ENCODE assay signal across 4 cellular contexts in the genomic region with DNA sequence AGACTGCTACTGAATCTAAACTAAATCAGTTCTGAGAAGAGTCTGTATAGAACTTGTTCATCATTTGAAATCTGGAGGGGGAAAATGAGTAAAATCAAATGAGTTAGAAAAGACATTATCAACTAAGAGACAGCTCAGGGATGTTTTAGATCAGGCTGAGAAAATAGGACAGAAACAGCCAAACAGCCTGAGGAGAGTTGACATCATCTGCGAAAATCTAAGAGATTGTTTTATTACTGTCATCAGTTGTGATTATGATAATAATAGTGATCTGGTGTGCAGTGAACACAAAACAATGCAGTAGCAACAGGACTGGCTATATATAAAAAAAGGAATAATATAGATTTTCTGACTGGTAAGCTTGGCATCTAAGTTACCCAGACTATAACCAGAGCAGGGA.
TF ChIP-seq lines count a peak whose summit lies in the region.

No MANE protein-coding gene starts in this region.

TF ChIP-seq in SK-N-SH, 30 proteins besides CTCF, POLR2A, EP300 and RAD21:
- TF ChIP-seq RCOR1 (IDR thresholded peaks at IDR 0.05; ENCODE audit: low read length): peak; percentile 84; the same call in 1 of the 2 replicates
- TF ChIP-seq ELF1 (IDR thresholded peaks at IDR 0.05): no peak
- TF ChIP-seq CHD2 (IDR thresholded peaks at IDR 0.05; ENCODE audit: low read length, partially characterized antibody): peak; percentile 58
- TF ChIP-seq ZBTB33 (IDR thresholded peaks at IDR 0.05; ENCODE audit: borderline replicate concordance, low read depth): no peak
- peak; percentile 57 for TF ChIP-seq GATA2 (CRISPR knock-in tag; IDR thresholded peaks at IDR 0.05)
- peak; percentile 17; the same call in 1 of the 2 replicates for TF ChIP-seq TCF12 (IDR thresholded peaks at IDR 0.05)

TF ChIP-seq in SK-N-SH treated with all-trans-retinoic acid at 6 μM for 48 hours, 23 proteins besides CTCF, POLR2A, EP300 and RAD21 (continues in another document):
- no peak for TF ChIP-seq BACH2 (CRISPR knock-in tag; IDR thresholded peaks at IDR 0.05; ENCODE audit: borderline replicate concordance)
- no peak for TF ChIP-seq TOX (CRISPR knock-in tag; IDR thresholded peaks at IDR 0.05; ENCODE audit: borderline replicate concordance)
- no peak for TF ChIP-seq RARB (CRISPR knock-in tag; IDR thresholded peaks at IDR 0.05)
- TF ChIP-seq OSR1 (CRISPR knock-in tag; IDR thresholded peaks at IDR 0.05): no peak
- TF ChIP-seq, protein P1, sequence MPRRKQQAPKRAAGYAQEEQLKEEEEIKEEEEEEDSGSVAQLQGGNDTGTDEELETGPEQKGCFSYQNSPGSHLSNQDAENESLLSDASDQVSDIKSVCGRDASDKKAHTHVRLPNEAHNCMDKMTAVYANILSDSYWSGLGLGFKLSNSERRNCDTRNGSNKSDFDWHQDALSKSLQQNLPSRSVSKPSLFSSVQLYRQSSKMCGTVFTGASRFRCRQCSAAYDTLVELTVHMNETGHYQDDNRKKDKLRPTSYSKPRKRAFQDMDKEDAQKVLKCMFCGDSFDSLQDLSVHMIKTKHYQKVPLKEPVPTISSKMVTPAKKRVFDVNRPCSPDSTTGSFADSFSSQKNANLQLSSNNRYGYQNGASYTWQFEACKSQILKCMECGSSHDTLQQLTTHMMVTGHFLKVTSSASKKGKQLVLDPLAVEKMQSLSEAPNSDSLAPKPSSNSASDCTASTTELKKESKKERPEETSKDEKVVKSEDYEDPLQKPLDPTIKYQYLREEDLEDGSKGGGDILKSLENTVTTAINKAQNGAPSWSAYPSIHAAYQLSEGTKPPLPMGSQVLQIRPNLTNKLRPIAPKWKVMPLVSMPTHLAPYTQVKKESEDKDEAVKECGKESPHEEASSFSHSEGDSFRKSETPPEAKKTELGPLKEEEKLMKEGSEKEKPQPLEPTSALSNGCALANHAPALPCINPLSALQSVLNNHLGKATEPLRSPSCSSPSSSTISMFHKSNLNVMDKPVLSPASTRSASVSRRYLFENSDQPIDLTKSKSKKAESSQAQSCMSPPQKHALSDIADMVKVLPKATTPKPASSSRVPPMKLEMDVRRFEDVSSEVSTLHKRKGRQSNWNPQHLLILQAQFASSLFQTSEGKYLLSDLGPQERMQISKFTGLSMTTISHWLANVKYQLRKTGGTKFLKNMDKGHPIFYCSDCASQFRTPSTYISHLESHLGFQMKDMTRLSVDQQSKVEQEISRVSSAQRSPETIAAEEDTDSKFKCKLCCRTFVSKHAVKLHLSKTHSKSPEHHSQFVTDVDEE (CRISPR knock-in tag; IDR thresholded peaks at IDR 0.05): no peak
- no peak for TF ChIP-seq ARNTL (CRISPR knock-in tag; IDR thresholded peaks at IDR 0.05; ENCODE audit: borderline replicate concordance, low read depth)
- TF ChIP-seq CSRNP3 (CRISPR knock-in tag; IDR thresholded peaks at IDR 0.05): no peak
- TF ChIP-seq PPARA (CRISPR knock-in tag; IDR thresholded peaks at IDR 0.05; ENCODE audit: borderline replicate concordance): no peak
- TF ChIP-seq, protein P2, sequence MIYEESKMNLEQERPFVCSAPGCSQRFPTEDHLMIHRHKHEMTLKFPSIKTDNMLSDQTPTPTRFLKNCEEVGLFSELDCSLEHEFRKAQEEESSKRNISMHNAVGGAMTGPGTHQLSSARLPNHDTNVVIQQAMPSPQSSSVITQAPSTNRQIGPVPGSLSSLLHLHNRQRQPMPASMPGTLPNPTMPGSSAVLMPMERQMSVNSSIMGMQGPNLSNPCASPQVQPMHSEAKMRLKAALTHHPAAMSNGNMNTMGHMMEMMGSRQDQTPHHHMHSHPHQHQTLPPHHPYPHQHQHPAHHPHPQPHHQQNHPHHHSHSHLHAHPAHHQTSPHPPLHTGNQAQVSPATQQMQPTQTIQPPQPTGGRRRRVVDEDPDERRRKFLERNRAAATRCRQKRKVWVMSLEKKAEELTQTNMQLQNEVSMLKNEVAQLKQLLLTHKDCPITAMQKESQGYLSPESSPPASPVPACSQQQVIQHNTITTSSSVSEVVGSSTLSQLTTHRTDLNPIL (CRISPR knock-in tag; IDR thresholded peaks at IDR 0.05; ENCODE audit: low read depth): no peak
- TF ChIP-seq ZNF8 (CRISPR knock-in tag; IDR thresholded peaks at IDR 0.05): no peak
- TF ChIP-seq ZNF565 (CRISPR knock-in tag; conservative IDR thresholded peaks at IDR 0.05; ENCODE audit: low read depth): no peak
- TF ChIP-seq ZNF70 (CRISPR knock-in tag; IDR thresholded peaks at IDR 0.05): no peak
- TF ChIP-seq ZC3H10 (CRISPR knock-in tag; IDR thresholded peaks at IDR 0.05): no peak

TF ChIP-seq in H1, 55 proteins besides CTCF, POLR2A, EP300 and RAD21:
- TF ChIP-seq TEAD4 (IDR thresholded peaks at IDR 0.05; ENCODE audit: low read depth, low read length) (no peak), BCL11A (IDR thresholded peaks at IDR 0.05; ENCODE audit: low read depth in 2 of 2, low read length in 2 of 2) (no peak), POLR2AphosphoS5 (IDR thresholded peaks at IDR 0.05; ENCODE audit: low read depth, low read length) (no peak), JUN (IDR thresholded peaks at IDR 0.05; ENCODE audit: low read depth, low read length) (no peak), BACH1 (IDR thresholded peaks at IDR 0.05; ENCODE audit: low read length) (no peak), SIX5 (IDR thresholded peaks at IDR 0.05; ENCODE audit: low read depth, low read length) (no peak), CTBP2 (IDR thresholded peaks at IDR 0.05; ENCODE audit: borderline replicate concordance, insufficient read depth, insufficient read length, low read length) (no peak), YY1 (IDR thresholded peaks at IDR 0.05; ENCODE audit: low read depth, low read length) (no peak), SP1 (IDR thresholded peaks at IDR 0.05; ENCODE audit: low read depth, low read length) (no peak), BRCA1 (IDR thresholded peaks at IDR 0.05; ENCODE audit: low read depth, low read length) (no peak), CBX8 (IDR thresholded peaks at IDR 0.05; ENCODE audit: borderline replicate concordance, low read depth, low read length) (no peak)
- TF ChIP-seq, protein P3, sequence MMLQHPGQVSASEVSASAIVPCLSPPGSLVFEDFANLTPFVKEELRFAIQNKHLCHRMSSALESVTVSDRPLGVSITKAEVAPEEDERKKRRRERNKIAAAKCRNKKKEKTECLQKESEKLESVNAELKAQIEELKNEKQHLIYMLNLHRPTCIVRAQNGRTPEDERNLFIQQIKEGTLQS (IDR thresholded peaks at IDR 0.05; ENCODE audit: insufficient read depth, low read depth, low read length): no peak
- TF ChIP-seq, protein P4, sequence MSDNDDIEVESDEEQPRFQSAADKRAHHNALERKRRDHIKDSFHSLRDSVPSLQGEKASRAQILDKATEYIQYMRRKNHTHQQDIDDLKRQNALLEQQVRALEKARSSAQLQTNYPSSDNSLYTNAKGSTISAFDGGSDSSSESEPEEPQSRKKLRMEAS (IDR thresholded peaks at IDR 0.05): no peak

TF ChIP-seq in neural cell, 6 proteins besides CTCF, POLR2A, EP300 and RAD21:
- no peak for TF ChIP-seq MXI1 (conservative IDR thresholded peaks at IDR 0.05; ENCODE audit: poor library complexity, severe bottlenecking)
- TF ChIP-seq, protein P5, sequence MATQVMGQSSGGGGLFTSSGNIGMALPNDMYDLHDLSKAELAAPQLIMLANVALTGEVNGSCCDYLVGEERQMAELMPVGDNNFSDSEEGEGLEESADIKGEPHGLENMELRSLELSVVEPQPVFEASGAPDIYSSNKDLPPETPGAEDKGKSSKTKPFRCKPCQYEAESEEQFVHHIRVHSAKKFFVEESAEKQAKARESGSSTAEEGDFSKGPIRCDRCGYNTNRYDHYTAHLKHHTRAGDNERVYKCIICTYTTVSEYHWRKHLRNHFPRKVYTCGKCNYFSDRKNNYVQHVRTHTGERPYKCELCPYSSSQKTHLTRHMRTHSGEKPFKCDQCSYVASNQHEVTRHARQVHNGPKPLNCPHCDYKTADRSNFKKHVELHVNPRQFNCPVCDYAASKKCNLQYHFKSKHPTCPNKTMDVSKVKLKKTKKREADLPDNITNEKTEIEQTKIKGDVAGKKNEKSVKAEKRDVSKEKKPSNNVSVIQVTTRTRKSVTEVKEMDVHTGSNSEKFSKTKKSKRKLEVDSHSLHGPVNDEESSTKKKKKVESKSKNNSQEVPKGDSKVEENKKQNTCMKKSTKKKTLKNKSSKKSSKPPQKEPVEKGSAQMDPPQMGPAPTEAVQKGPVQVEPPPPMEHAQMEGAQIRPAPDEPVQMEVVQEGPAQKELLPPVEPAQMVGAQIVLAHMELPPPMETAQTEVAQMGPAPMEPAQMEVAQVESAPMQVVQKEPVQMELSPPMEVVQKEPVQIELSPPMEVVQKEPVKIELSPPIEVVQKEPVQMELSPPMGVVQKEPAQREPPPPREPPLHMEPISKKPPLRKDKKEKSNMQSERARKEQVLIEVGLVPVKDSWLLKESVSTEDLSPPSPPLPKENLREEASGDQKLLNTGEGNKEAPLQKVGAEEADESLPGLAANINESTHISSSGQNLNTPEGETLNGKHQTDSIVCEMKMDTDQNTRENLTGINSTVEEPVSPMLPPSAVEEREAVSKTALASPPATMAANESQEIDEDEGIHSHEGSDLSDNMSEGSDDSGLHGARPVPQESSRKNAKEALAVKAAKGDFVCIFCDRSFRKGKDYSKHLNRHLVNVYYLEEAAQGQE (IDR thresholded peaks at IDR 0.05; ENCODE audit: borderline replicate concordance): peak; percentile 11
TF ChIP-seq in neural cell: peak in this region for 1.
